1 cellular context compared by ENCODE assay signal in genomic region chr6:15674690-15675386, GRCh38.
TF ChIP-seq lines count a peak whose summit lies in the region.

No MANE protein-coding gene starts in this region.

TF ChIP-seq in HEK293, 187 proteins besides CTCF, POLR2A, EP300 and RAD21 (continued from another document):
- TF ChIP-seq ZNF148 (tag by site-specific recombination; IDR thresholded peaks at IDR 0.05; ENCODE audit: borderline replicate concordance), result no peak
- TF ChIP-seq GLIS1 (tag by site-specific recombination; IDR thresholded peaks at IDR 0.05), result peak; percentile 35; the same call in 1 of the 2 replicates
TF ChIP-seq in HEK293: peak in this region for 1.
